ENCODE assay signal across 12 cellular contexts in genomic region chr9:83966209-83966582, GRCh38. TPM values are rescaled to one million over a fixed set of nuclear protein-coding genes. Genes with fewer than 3 reads are reported as not detected.
DNase-seq lines count a peak whose midpoint lies in the region; ATAC-seq and TF ChIP-seq lines count a peak whose summit lies in the region.
"Had no signal": no experiment of that assay in that cellular context is flagged by ENCODE, and none has a peak within 500 bp of the region (broad histone marks: within the 10 kb centered on the region; RNA-seq: fewer than 3 reads in every experiment).

No MANE protein-coding gene starts in this region.

- POLR2A ChIA-PET in T-cell (lab: Charles Lee) = interaction anchor here in 1 of 2 donors (0.5 to 1.4 kb wide), 2 partner anchors 11 to 12 kb away, joined by 3 to 10 read pairs; no protein-coding TSS in a partner anchor

- DNase-seq in activated naive CD4-positive, alpha-beta T cell treated with anti-CD3 and anti-CD28 coated beads, Interleukin-2, amount 50 U/mL, for 72 hours (ENCODE audit: low spot score in 2 of 2) = no peak
- DNase-seq in activated naive CD4-positive, alpha-beta T cell treated with anti-CD3 and anti-CD28 coated beads, Interleukin-2, amount 10 ng/mL, durations not matched to agents 7 days and 5 days = no peak
- DNase-seq in T-cell (no peak), right cardiac atrium (peak in 1 of 3 donors; percentile 12), hepatocyte (ENCODE audit: low spot score) (no peak), CD14-positive monocyte (ENCODE audit: low spot score) (no peak), dorsolateral prefrontal cortex (no peak)
- no peak for DNase-seq in stimulated activated effector memory CD8-positive, alpha-beta T cell treated with anti-CD3 and anti-CD28 coated beads, Interleukin-12 subunit alpha, Interleukin-12 subunit beta, amount 100 ng/mL, for 72 hours (ENCODE audit: low spot score in 2 of 2)
- DNase-seq: NCI-H1694 had no signal

- H4K20me1 ChIP-seq in hepatocyte (ENCODE audit: insufficient read depth, poor library complexity, severe bottlenecking) = peaks cover 40% of the 10 kb centered on the region

- H3K27me3 ChIP-seq in right cardiac atrium (ENCODE audit: control insufficient read depth, insufficient read depth) (no peaks in the 10 kb centered on the region), hepatocyte (no peaks in the 10 kb centered on the region), dorsolateral prefrontal cortex (no peaks in the 10 kb centered on the region)
- H3K27me3 ChIP-seq: BLaER1 treated with 17β-estradiol and CSF1 and Interleukin-3, amounts not matched to agents 10 nM and 100 nM; vagina had no signal

- H3K4me2 ChIP-seq in hepatocyte = no peak overlapping the region
- H3K4me2 ChIP-seq: BLaER1 treated with 17β-estradiol and CSF1 and Interleukin-3, amounts not matched to agents 10 nM and 100 nM had no signal

- H3K4me1 ChIP-seq in right cardiac atrium (ENCODE audit: control insufficient read depth, insufficient read depth, low read length) (peaks cover 2% of the 10 kb centered on the region), hepatocyte (ENCODE audit: insufficient read depth) (no peaks in the 10 kb centered on the region)
- H3K4me1 ChIP-seq: BLaER1 treated with 17β-estradiol and CSF1 and Interleukin-3, amounts not matched to agents 10 nM and 100 nM; vagina had no signal

- H3K27ac ChIP-seq in right cardiac atrium (ENCODE audit: low read length) (no peak overlapping the region), hepatocyte (no peak overlapping the region), dorsolateral prefrontal cortex (peak overlapping the region in 18 of 59 donors; percentile 7 to 50 (median 24))
- H3K27ac ChIP-seq: skin epidermis, vagina had no signal

- peaks cover 7% of the 10 kb centered on the region for H3K27me3 Mint-ChIP-seq in activated naive CD4-positive, alpha-beta T cell treated with anti-CD3 and anti-CD28 coated beads, Interleukin-2, amount 10 ng/mL, durations not matched to agents 7 days and 5 days
- H3K27me3 Mint-ChIP-seq in T-cell (no peaks in the 10 kb centered on the region), CD14-positive monocyte (ENCODE audit: low read depth in 3 of 3) (peaks cover 0 to 4% (median 0%) of the 10 kb centered on the region in 3 donors)

- CTCF ChIA-PET in activated naive CD4-positive, alpha-beta T cell treated with anti-CD3 and anti-CD28 coated beads, Interleukin-2, amount 10 ng/mL, durations not matched to agents 7 days and 5 days (lab: Charles Lee) = no interaction called here
- CTCF ChIA-PET in T-cell (lab: Charles Lee) = interaction anchor here in 1 of 2 donors (0.6 kb wide), 1 partner anchor 13 kb away, joined by 3 read pairs; no protein-coding TSS in a partner anchor

- peaks cover 18% of the 10 kb centered on the region for H3K79me2 ChIP-seq in hepatocyte

- TF ChIP-seq CTCF in hepatocyte (IDR thresholded peaks at IDR 0.05; ENCODE audit: poor library complexity) (no peak), CD14-positive monocyte (IDR thresholded peaks at IDR 0.05) (no peak), dorsolateral prefrontal cortex (IDR thresholded peaks at IDR 0.05 in 54 of 56, conservative IDR thresholded peaks at IDR 0.05 in 2 of 56; ENCODE audit: low read depth in 1 of 56, partially characterized antibody in 56 of 56) (no peak)

- H2AFZ ChIP-seq in hepatocyte = no peak overlapping the region

- peaks cover 13 to 35% of the 10 kb centered on the region in 2 donors for H3K36me3 Mint-ChIP-seq in activated naive CD4-positive, alpha-beta T cell treated with anti-CD3 and anti-CD28 coated beads, Interleukin-2, amount 50 U/mL, for 72 hours
- H3K36me3 Mint-ChIP-seq in activated naive CD4-positive, alpha-beta T cell treated with anti-CD3 and anti-CD28 coated beads, Interleukin-2, amount 10 ng/mL, durations not matched to agents 7 days and 5 days = peaks cover 49% of the 10 kb centered on the region
- H3K36me3 Mint-ChIP-seq in T-cell (peaks cover 34% of the 10 kb centered on the region), CD14-positive monocyte (peaks cover 45 to 53% of the 10 kb centered on the region in 2 donors)
- H3K36me3 Mint-ChIP-seq in stimulated activated effector memory CD8-positive, alpha-beta T cell treated with anti-CD3 and anti-CD28 coated beads, Interleukin-12 subunit alpha, Interleukin-12 subunit beta, amount 100 ng/mL, for 72 hours = peaks cover 86% of the 10 kb centered on the region

- ATAC-seq in activated naive CD4-positive, alpha-beta T cell treated with anti-CD3 and anti-CD28 coated beads, Interleukin-2, amount 50 U/mL, for 72 hours = peak in 1 of 2 donors; percentile 9
- ATAC-seq in T-cell (replicated peaks in 1 of 4) (peak in 3 of 4 experiments; percentile 14 to 22 (median 15)), right cardiac atrium (peak; percentile 10 to 17)
- ATAC-seq in stimulated activated effector memory CD8-positive, alpha-beta T cell treated with anti-CD3 and anti-CD28 coated beads, Interleukin-12 subunit alpha, Interleukin-12 subunit beta, amount 100 ng/mL, for 72 hours = peak; percentile 22

- H3K36me3 ChIP-seq in hepatocyte (replicated peaks; ENCODE audit: insufficient read depth, low read depth) = peaks cover 7% of the 10 kb centered on the region

- no peaks in the 10 kb centered on the region for H3K9me3 Mint-ChIP-seq in activated naive CD4-positive, alpha-beta T cell treated with anti-CD3 and anti-CD28 coated beads, Interleukin-2, amount 50 U/mL, for 72 hours
- H3K9me3 Mint-ChIP-seq in activated naive CD4-positive, alpha-beta T cell treated with anti-CD3 and anti-CD28 coated beads, Interleukin-2, amount 10 ng/mL, durations not matched to agents 7 days and 5 days = no peaks in the 10 kb centered on the region
- H3K9me3 Mint-ChIP-seq in T-cell = no peaks in the 10 kb centered on the region
- H3K9me3 Mint-ChIP-seq in stimulated activated effector memory CD8-positive, alpha-beta T cell treated with anti-CD3 and anti-CD28 coated beads, Interleukin-12 subunit alpha, Interleukin-12 subunit beta, amount 100 ng/mL, for 72 hours = no peaks in the 10 kb centered on the region
- H3K9me3 Mint-ChIP-seq in CD14-positive monocyte = peaks cover 0 to 2% (median 0%) of the 10 kb centered on the region in 7 donors

- peak overlapping the region; percentile 5 to 75 for H3K27ac Mint-ChIP-seq in activated naive CD4-positive, alpha-beta T cell treated with anti-CD3 and anti-CD28 coated beads, Interleukin-2, amount 50 U/mL, for 72 hours
- no peak overlapping the region for H3K27ac Mint-ChIP-seq in activated naive CD4-positive, alpha-beta T cell treated with anti-CD3 and anti-CD28 coated beads, Interleukin-2, amount 10 ng/mL, durations not matched to agents 7 days and 5 days
- H3K27ac Mint-ChIP-seq in T-cell = peak overlapping the region in 1 of 2 donors; percentile 50
- H3K27ac Mint-ChIP-seq in stimulated activated effector memory CD8-positive, alpha-beta T cell treated with anti-CD3 and anti-CD28 coated beads, Interleukin-12 subunit alpha, Interleukin-12 subunit beta, amount 100 ng/mL, for 72 hours = peak overlapping the region; percentile 90
- H3K27ac Mint-ChIP-seq in CD14-positive monocyte = peak overlapping the region in 2 of 7 donors; percentile 25 to 40

- WGBS in right cardiac atrium = 83% methylated on average over 8 of the region's 8 CpGs
- 95% methylated on average over 8 of the region's 8 CpGs for WGBS in hepatocyte (ENCODE audit: low lambda C conversion rate, missing lambda C conversion rate)

- H3K9me3 ChIP-seq in right cardiac atrium (ENCODE audit: control insufficient read depth, low read length) (no peaks in the 10 kb centered on the region), hepatocyte (ENCODE audit: low read depth) (no peaks in the 10 kb centered on the region)
- H3K9me3 ChIP-seq: BLaER1 treated with 17β-estradiol and CSF1 and Interleukin-3, amounts not matched to agents 10 nM and 100 nM; vagina had no signal

- intact Hi-C loops in right cardiac atrium (cut with DNase I) = no loop called here
- intact Hi-C loops in CD14-positive monocyte (cut with micrococcal nuclease) = no loop called here
- intact Hi-C loops in dorsolateral prefrontal cortex (cut with DNase I) = no loop called here

- no peaks in the 10 kb centered on the region for H3K9me2 ChIP-seq in hepatocyte (replicated peaks; ENCODE audit: insufficient read depth)

- H3K4me1 Mint-ChIP-seq in activated naive CD4-positive, alpha-beta T cell treated with anti-CD3 and anti-CD28 coated beads, Interleukin-2, amount 10 ng/mL, durations not matched to agents 7 days and 5 days = peaks cover 2% of the 10 kb centered on the region
- H3K4me1 Mint-ChIP-seq in T-cell = peaks cover 11 to 17% (median 12%) of the 10 kb centered on the region in 3 donors
- peaks cover 4% of the 10 kb centered on the region for H3K4me1 Mint-ChIP-seq in stimulated activated effector memory CD8-positive, alpha-beta T cell treated with anti-CD3 and anti-CD28 coated beads, Interleukin-12 subunit alpha, Interleukin-12 subunit beta, amount 100 ng/mL, for 72 hours
- peaks cover 2% of the 10 kb centered on the region for H3K4me1 Mint-ChIP-seq in CD14-positive monocyte

- H3K4me3 ChIP-seq in right cardiac atrium (ENCODE audit: low read length) = no peak overlapping the region
- H3K4me3 ChIP-seq in hepatocyte = no peak overlapping the region
- H3K4me3 ChIP-seq in dorsolateral prefrontal cortex = no peak overlapping the region
- H3K4me3 ChIP-seq: BLaER1 treated with 17β-estradiol and CSF1 and Interleukin-3, amounts not matched to agents 10 nM and 100 nM; skin epidermis; vagina had no signal

- no peak overlapping the region for H3K4me3 Mint-ChIP-seq in activated naive CD4-positive, alpha-beta T cell treated with anti-CD3 and anti-CD28 coated beads, Interleukin-2, amount 10 ng/mL, durations not matched to agents 7 days and 5 days
- H3K4me3 Mint-ChIP-seq in T-cell (peak overlapping the region in 1 of 3 donors; percentile 6), CD14-positive monocyte (no peak overlapping the region)
- H3K4me3 Mint-ChIP-seq in stimulated activated effector memory CD8-positive, alpha-beta T cell treated with anti-CD3 and anti-CD28 coated beads, Interleukin-12 subunit alpha, Interleukin-12 subunit beta, amount 100 ng/mL, for 72 hours = no peak overlapping the region

RNA-seq across cellular contexts. Expression of gene HNRNPK, which starts 13.8 kb away (rescaled TPM):
- 100 to 1,000 TPM; 568 to 788 TPM for total RNA-seq in activated naive CD4-positive, alpha-beta T cell treated with anti-CD3 and anti-CD28 coated beads, Interleukin-2, amount 50 U/mL, for 72 hours
- total RNA-seq in T-cell (100 to 1,000 TPM; 459 to 671 (median 508) TPM), right cardiac atrium (100 to 1,000 TPM; 304 to 327 (median 310) TPM), hepatocyte (579 and 581 TPM in 2 replicates), dorsolateral prefrontal cortex (100 to 1,000 TPM; 193 to 445 (median 361) TPM)
- polyA plus RNA-seq in right cardiac atrium (215 TPM), hepatocyte (398 and 458 TPM in 2 replicates), CD14-positive monocyte (100 to 1,000 TPM; 645 to 743 TPM)

RNA-seq across cellular contexts. Expression of gene RMI1, which starts 14.4 kb away (rescaled TPM):
- total RNA-seq in activated naive CD4-positive, alpha-beta T cell treated with anti-CD3 and anti-CD28 coated beads, Interleukin-2, amount 50 U/mL, for 72 hours = 10 to 100 TPM; 16.0 to 26.7 TPM
- total RNA-seq in T-cell (1 to 10 TPM; 2.3 to 6.9 (median 5.3) TPM), right cardiac atrium (1 to 10 TPM; 2.3 to 5.6 (median 4.5) TPM), hepatocyte (5.4 and 5.8 TPM in 2 replicates), dorsolateral prefrontal cortex (10 to 100 TPM in 36 of 120 experiments, 1 to 10 TPM in 84; 5.5 to 13.7 (median 9.1) TPM)
- polyA plus RNA-seq in right cardiac atrium (2.0 TPM), hepatocyte (3.4 and 4.2 TPM in 2 replicates), CD14-positive monocyte (10 to 100 TPM in 1 of 2 donors, 1 to 10 TPM in 1; 5.3 to 11.5 TPM)

RNA-seq across cellular contexts. Expression of gene KIF27, which starts 45.0 kb away (rescaled TPM):
- total RNA-seq in activated naive CD4-positive, alpha-beta T cell treated with anti-CD3 and anti-CD28 coated beads, Interleukin-2, amount 50 U/mL, for 72 hours = 1 to 10 TPM; 4.7 to 4.9 TPM
- total RNA-seq in T-cell (1 to 10 TPM; 3.3 to 5.6 (median 4.5) TPM), right cardiac atrium (1 to 10 TPM; 4.0 to 6.5 (median 4.4) TPM), hepatocyte (4.4 and 4.6 TPM in 2 replicates), dorsolateral prefrontal cortex (10 to 100 TPM in 111 of 120 experiments, 1 to 10 TPM in 9; 6.9 to 17.8 (median 12.2) TPM)
- polyA plus RNA-seq in right cardiac atrium (0.75 TPM), hepatocyte (5.1 and 6.2 TPM in 2 replicates), CD14-positive monocyte (1 to 10 TPM in 1 of 2 donors, under 1 TPM in 1; 0.58 to 1.3 TPM)
